In genomic region chr1:4598561-4598960, GRCh38 we compare ENCODE assay signal across 33 cellular contexts. TPM values are rescaled to one million over a fixed set of nuclear protein-coding genes. Genes with fewer than 3 reads are reported as not detected.
"Had no signal": no experiment of that assay in that cellular context is flagged by ENCODE, and none has a peak within 500 bp of the region (broad histone marks: within the 10 kb centered on the region; RNA-seq: fewer than 3 reads in every experiment).

No MANE protein-coding gene starts in this region.

- H3K27ac ChIP-seq: adrenal gland, body of pancreas, breast epithelium, SJCRH30, SK-N-MC had no signal

- H3K9me3 ChIP-seq: adrenal gland, body of pancreas, breast epithelium, MG63, SJCRH30 had no signal

- H3K36me3 Mint-ChIP-seq: activated CD4-positive, alpha-beta memory T cell treated with anti-CD3 and anti-CD28 coated beads for 36 hours; activated naive CD4-positive, alpha-beta T cell treated with anti-CD3 and anti-CD28 coated beads, Interleukin-2, amount 50 U/mL, for 72 hours had no signal

- H3K36me3 ChIP-seq: adrenal gland, breast epithelium, MG63, SJCRH30 had no signal

- DNase-seq: activated CD4-positive, alpha-beta memory T cell treated with anti-CD3 and anti-CD28 coated beads for 36 hours; activated CD4-positive, alpha-beta T cell treated with anti-CD3 and anti-CD28 coated beads for 4 hours; activated CD4-positive, alpha-beta T cell treated with anti-CD3 and anti-CD28 coated beads, Interleukin-2, amount 50 U/mL, for 1 hour; activated CD8-positive, alpha-beta memory T cell treated with anti-CD3 and anti-CD28 coated beads, Interleukin-2, amount 50 U/mL, for 4 hours; activated gamma-delta T cell treated with Interleukin-2 at 50 U/mL for 16 hours; activated naive CD4-positive, alpha-beta T cell treated with anti-CD3 and anti-CD28 coated beads for 36 hours; activated T-cell treated with anti-CD3 and anti-CD28 coated beads for 4 hours; activated T-cell treated with anti-CD3 and anti-CD28 coated beads, Interleukin-2, amount 50 U/mL, for 4 hours; body of pancreas; Karpas-422; KBM-7; MG63; NCI-H1048; NCI-H1105 treated with DMSO at 0.1 percent for 48 hours; NCI-H1436; NCI-H1694; NCI-H1930; NCI-H2081 treated with DMSO at 0.1 percent for 48 hours; NCI-H226; NCI-H446 treated with DMSO at 0.1 percent for 48 hours; NCI-H524; SHP77; SJCRH30 had no signal

- H3K9me3 Mint-ChIP-seq: activated CD4-positive, alpha-beta memory T cell treated with anti-CD3 and anti-CD28 coated beads for 36 hours; activated naive CD4-positive, alpha-beta T cell treated with anti-CD3 and anti-CD28 coated beads for 36 hours; activated naive CD4-positive, alpha-beta T cell treated with anti-CD3 and anti-CD28 coated beads, Interleukin-2, amount 50 U/mL, for 72 hours; activated T-cell treated with anti-CD3 and anti-CD28 coated beads, Interleukin-2, amount 50 U/mL, for 4 hours; activated T-helper 1 cell treated with anti-CD3 and anti-CD28 coated beads, Interleukin-12 subunit alpha, Interleukin-12 subunit beta, Interleukin-2, Interleukin-4 antibody, amounts not matched to agents 30 ng/mL and 10 ng/mL and 1 ng/mL, durations not matched to agents 14 hours and 24 hours and 36 hours; T-helper 1 cell treated with Interleukin-12 subunit alpha and Interleukin-12 subunit beta and Interleukin-4 antibody, amounts not matched to agents 30 μg/mL and 1 μg/mL, for 36 hours; T-helper 2 cell treated with Interferon-gamma antibody and Interleukin-4, amounts not matched to agents 5 μg/mL and 100 μg/mL, for 36 hours had no signal

- H3K4me1 ChIP-seq: adrenal gland, body of pancreas, breast epithelium, SJCRH30 had no signal

- H3K27me3 ChIP-seq: adrenal gland, body of pancreas, MG63 had no signal

- H3K27ac Mint-ChIP-seq: activated CD4-positive, alpha-beta memory T cell treated with anti-CD3 and anti-CD28 coated beads for 36 hours; activated naive CD4-positive, alpha-beta T cell treated with anti-CD3 and anti-CD28 coated beads for 36 hours; activated naive CD4-positive, alpha-beta T cell treated with anti-CD3 and anti-CD28 coated beads, Interleukin-2, amount 50 U/mL, for 72 hours; activated T-helper 1 cell treated with anti-CD3 and anti-CD28 coated beads, Interleukin-12 subunit alpha, Interleukin-12 subunit beta, Interleukin-2, Interleukin-4 antibody, amounts not matched to agents 30 ng/mL and 10 ng/mL and 1 ng/mL, durations not matched to agents 14 hours and 24 hours and 36 hours; T-helper 1 cell treated with Interleukin-12 subunit alpha and Interleukin-12 subunit beta and Interleukin-4 antibody, amounts not matched to agents 30 μg/mL and 1 μg/mL, for 36 hours; T-helper 2 cell treated with Interferon-gamma antibody and Interleukin-4, amounts not matched to agents 5 μg/mL and 100 μg/mL, for 36 hours; WTC11 had no signal

- H3K4me1 Mint-ChIP-seq: WTC11 had no signal

- H3K4me3 Mint-ChIP-seq: activated CD4-positive, alpha-beta memory T cell treated with anti-CD3 and anti-CD28 coated beads for 36 hours; activated naive CD4-positive, alpha-beta T cell treated with anti-CD3 and anti-CD28 coated beads for 36 hours; activated T-cell treated with anti-CD3 and anti-CD28 coated beads, Interleukin-2, amount 50 U/mL, for 4 hours; activated T-helper 1 cell treated with anti-CD3 and anti-CD28 coated beads, Interleukin-12 subunit alpha, Interleukin-12 subunit beta, Interleukin-2, Interleukin-4 antibody, amounts not matched to agents 30 ng/mL and 10 ng/mL and 1 ng/mL, durations not matched to agents 14 hours and 24 hours and 36 hours; T-helper 1 cell treated with Interleukin-12 subunit alpha and Interleukin-12 subunit beta and Interleukin-4 antibody, amounts not matched to agents 30 μg/mL and 1 μg/mL, for 36 hours; T-helper 2 cell treated with Interferon-gamma antibody and Interleukin-4, amounts not matched to agents 5 μg/mL and 100 μg/mL, for 36 hours; WTC11 had no signal

- H3K4me3 ChIP-seq: adrenal gland, body of pancreas, breast epithelium, MG63, SJCRH30, SK-N-MC had no signal

- ATAC-seq: activated CD4-positive, CD25-positive, alpha-beta regulatory T cell treated with anti-CD3 and anti-CD28 coated beads, Interleukin-2, amount 50 U/mL, for 24 hours; activated naive CD4-positive, alpha-beta T cell treated with anti-CD3 and anti-CD28 coated beads, Interleukin-2, amount 50 U/mL, for 72 hours; activated T-cell treated with anti-CD3 and anti-CD28 coated beads, Interleukin-2, amount 50 U/mL, for 4 hours; body of pancreas; Panc1; WTC11 had no signal

RNA-seq across cellular contexts. Expression of gene AJAP1, which starts 55.8 kb away (rescaled TPM):
- total RNA-seq: activated CD4-positive, alpha-beta memory T cell treated with anti-CD3 and anti-CD28 coated beads for 36 hours; activated T-helper 1 cell treated with anti-CD3 and anti-CD28 coated beads, Interleukin-12 subunit alpha, Interleukin-12 subunit beta, Interleukin-2, Interleukin-4 antibody, amounts not matched to agents 30 ng/mL and 10 ng/mL and 1 ng/mL, durations not matched to agents 14 hours and 24 hours and 36 hours; SJCRH30 had no signal
